In genomic region chr7:135710417-135711138, GRCh38 we compare ENCODE assay signal across 1 cellular context.
TF ChIP-seq lines count a peak whose summit lies in the region.

No MANE protein-coding gene starts in this region.

TF ChIP-seq in HCT116, 20 proteins besides CTCF, POLR2A, EP300 and RAD21 (continued from another document):
- no peak for TF ChIP-seq ATF3 (IDR thresholded peaks at IDR 0.05)
TF ChIP-seq in HCT116: peak in this region for 0.
